ENCODE assay signal across 11 cellular contexts in genomic region chr6:16204653-16205376, GRCh38. TPM values are rescaled to one million over a fixed set of nuclear protein-coding genes. Genes with fewer than 3 reads are reported as not detected.
DNase-seq lines count a peak whose midpoint lies in the region; ATAC-seq and TF ChIP-seq lines count a peak whose summit lies in the region.
"Had no signal": no experiment of that assay in that cellular context is flagged by ENCODE, and none has a peak within 500 bp of the region (broad histone marks: within the 10 kb centered on the region; RNA-seq: fewer than 3 reads in every experiment).

No MANE protein-coding gene starts in this region.

- no peak overlapping the region for H3K4me3 ChIP-seq in choroid plexus epithelial cell (ENCODE audit: low read depth, low read length)
- H3K4me3 ChIP-seq in vagina, result no peak overlapping the region
- H3K4me3 ChIP-seq: esophagus squamous epithelium, MG63 had no signal

- H3K36me3 ChIP-seq in vagina, result no peaks in the 10 kb centered on the region
- H3K36me3 ChIP-seq: esophagus squamous epithelium, MG63 had no signal

- H3K36me3 Mint-ChIP-seq in activated CD4-positive, alpha-beta T cell treated with anti-CD3 and anti-CD28 coated beads, Interleukin-2, amount 10 ng/mL, durations not matched to agents 24 days and 14 days (ENCODE audit: low read depth), result no peaks in the 10 kb centered on the region
- H3K36me3 Mint-ChIP-seq in T-helper 2 cell treated with Interferon-gamma antibody and Interleukin-4, amounts not matched to agents 5 μg/mL and 100 μg/mL, for 36 hours (ENCODE audit: low read depth), result no peaks in the 10 kb centered on the region

- intact Hi-C loops in Right ventricle myocardium inferior (cut with DNase I) (loop anchor here (1.0 kb wide), 1 partner anchor 514 kb away; no protein-coding TSS in a partner anchor), left ventricle myocardium superior (cut with micrococcal nuclease) (no loop called here), vagina (cut with DNase I) (loop anchor here (5.0 kb wide), 1 partner anchor 513 kb away; no protein-coding TSS in a partner anchor)
- intact Hi-C loops in activated CD4-positive, alpha-beta T cell treated with anti-CD3 and anti-CD28 coated beads, Interleukin-2, amount 10 ng/mL, durations not matched to agents 24 days and 14 days (cut with micrococcal nuclease), result no loop called here

- peak overlapping the region; percentile 52 for H3K27ac ChIP-seq in vagina

- no peak for TF ChIP-seq CTCF in choroid plexus epithelial cell (conservative IDR thresholded peaks at IDR 0.05; ENCODE audit: low read depth, low read length)
- no peak for TF ChIP-seq CTCF in vagina (IDR thresholded peaks at IDR 0.05)

- DNase-seq in Right ventricle myocardium inferior (ENCODE audit: missing footprints) (no peak), left ventricle myocardium superior (no peak), choroid plexus epithelial cell (ENCODE audit: low read depth) (peak; percentile 29), vagina (ENCODE audit: extremely low spot score in 2 of 2) (peak in 1 of 2 donors; percentile 72), NCI-H82 (lab: John Stamatoyannopoulos, UW) (no peak)
- DNase-seq in activated CD4-positive, alpha-beta T cell treated with anti-CD3 and anti-CD28 coated beads, Interleukin-2, amount 10 ng/mL, durations not matched to agents 24 days and 14 days, result no peak
- DNase-seq in T-helper 2 cell treated with Interferon-gamma antibody and Interleukin-4, amounts not matched to agents 5 μg/mL and 100 μg/mL, for 36 hours (ENCODE audit: low spot score), result no peak
- DNase-seq: activated CD4-positive, alpha-beta T cell treated with anti-CD3 and anti-CD28 coated beads for 1 hour; esophagus squamous epithelium had no signal

- no peaks in the 10 kb centered on the region for H3K9me3 Mint-ChIP-seq in activated CD4-positive, alpha-beta T cell treated with anti-CD3 and anti-CD28 coated beads, Interleukin-2, amount 10 ng/mL, durations not matched to agents 24 days and 14 days
- H3K9me3 Mint-ChIP-seq in T-helper 2 cell treated with Interferon-gamma antibody and Interleukin-4, amounts not matched to agents 5 μg/mL and 100 μg/mL, for 36 hours, result no peaks in the 10 kb centered on the region

- no peak overlapping the region for H3K27ac Mint-ChIP-seq in activated CD4-positive, alpha-beta T cell treated with anti-CD3 and anti-CD28 coated beads, Interleukin-2, amount 10 ng/mL, durations not matched to agents 24 days and 14 days
- H3K27ac Mint-ChIP-seq in T-helper 2 cell treated with Interferon-gamma antibody and Interleukin-4, amounts not matched to agents 5 μg/mL and 100 μg/mL, for 36 hours, result no peak overlapping the region

- H3K9me3 ChIP-seq in vagina, result no peaks in the 10 kb centered on the region
- H3K9me3 ChIP-seq: esophagus squamous epithelium, MG63 had no signal

- no peaks in the 10 kb centered on the region for H3K27me3 ChIP-seq in vagina
- H3K27me3 ChIP-seq: MG63 had no signal

- H3K4me1 ChIP-seq in vagina, result peaks cover 4% of the 10 kb centered on the region

- TF ChIP-seq POLR2A in vagina (IDR thresholded peaks at IDR 0.05), result no peak

- H3K27me3 Mint-ChIP-seq in activated CD4-positive, alpha-beta T cell treated with anti-CD3 and anti-CD28 coated beads, Interleukin-2, amount 10 ng/mL, durations not matched to agents 24 days and 14 days, result peaks cover 32% of the 10 kb centered on the region
- peaks cover 20% of the 10 kb centered on the region for H3K27me3 Mint-ChIP-seq in T-helper 2 cell treated with Interferon-gamma antibody and Interleukin-4, amounts not matched to agents 5 μg/mL and 100 μg/mL, for 36 hours (ENCODE audit: low read depth)

- no peak overlapping the region for H3K4me3 Mint-ChIP-seq in activated CD4-positive, alpha-beta T cell treated with anti-CD3 and anti-CD28 coated beads, Interleukin-2, amount 10 ng/mL, durations not matched to agents 24 days and 14 days
- H3K4me3 Mint-ChIP-seq in T-helper 2 cell treated with Interferon-gamma antibody and Interleukin-4, amounts not matched to agents 5 μg/mL and 100 μg/mL, for 36 hours, result no peak overlapping the region

- peaks cover 3% of the 10 kb centered on the region for H3K4me1 Mint-ChIP-seq in activated CD4-positive, alpha-beta T cell treated with anti-CD3 and anti-CD28 coated beads, Interleukin-2, amount 10 ng/mL, durations not matched to agents 24 days and 14 days
- H3K4me1 Mint-ChIP-seq in T-helper 2 cell treated with Interferon-gamma antibody and Interleukin-4, amounts not matched to agents 5 μg/mL and 100 μg/mL, for 36 hours (ENCODE audit: low read depth), result peaks cover 6% of the 10 kb centered on the region

- ATAC-seq in Right ventricle myocardium inferior, result peak; percentile 3
- ATAC-seq in left ventricle myocardium superior, result no peak
- ATAC-seq in HG03108 (IDR thresholded peaks at IDR 0.05; ENCODE audit: unreplicated experiment), result peak; percentile 11

RNA-seq across cellular contexts. Expression of gene GMPR, which starts 33.6 kb away (rescaled TPM):
- total RNA-seq in Right ventricle myocardium inferior (125 TPM), left ventricle myocardium superior (112 TPM), vagina (2.0 TPM)
- 1.0 and 2.1 TPM in 2 replicates for total RNA-seq in activated CD4-positive, alpha-beta T cell treated with anti-CD3 and anti-CD28 coated beads, Interleukin-2, amount 10 ng/mL, durations not matched to agents 24 days and 14 days

Comparison
In these comparisons a context has a peak if more than half of its experiments do, and no peak if none do; other contexts are left out.
1. intact Hi-C loops: an anchor here in Right ventricle myocardium inferior (1.0 kb wide) and vagina (5.0 kb wide); none called in left ventricle myocardium superior and activated CD4-positive, alpha-beta T cell treated with anti-CD3 and anti-CD28 coated beads, Interleukin-2, amount 10 ng/mL, durations not matched to agents 24 days and 14 days.
2. RNA of gene GMPR, which starts 33.6 kb away (total RNA-seq): 125 TPM in Right ventricle myocardium inferior (single experiment) and 112 TPM in left ventricle myocardium superior (single experiment); 2.0 TPM in vagina (single experiment) and 1.0 to 2.1 TPM in activated CD4-positive, alpha-beta T cell treated with anti-CD3 and anti-CD28 coated beads, Interleukin-2, amount 10 ng/mL, durations not matched to agents 24 days and 14 days; every median in the first group is over 10 times any median in the second.